ENCODE assay signal across 28 cellular contexts in genomic region chr1:227223407-227223806, GRCh38.
"Had no signal": no experiment of that assay in that cellular context is flagged by ENCODE, and none has a peak within 500 bp of the region (broad histone marks: within the 10 kb centered on the region; RNA-seq: fewer than 3 reads in every experiment).

No MANE protein-coding gene starts in this region.

- H3K4me1 ChIP-seq: breast epithelium, colonic mucosa had no signal

- H3K4me3 ChIP-seq: breast epithelium, colonic mucosa, SJSA1 had no signal

- H3K36me3 Mint-ChIP-seq: activated CD8-positive, alpha-beta memory T cell treated with anti-CD3 and anti-CD28 coated beads, Interleukin-2, amount 10 ng/mL, durations not matched to agents 7 days and 5 days; activated naive CD4-positive, alpha-beta T cell treated with anti-CD3 and anti-CD28 coated beads, Interleukin-2, amount 50 U/mL, for 24 hours; WTC11 had no signal

- H3K27ac Mint-ChIP-seq: activated CD8-positive, alpha-beta memory T cell treated with anti-CD3 and anti-CD28 coated beads, Interleukin-2, amount 10 ng/mL, durations not matched to agents 7 days and 5 days; activated naive CD4-positive, alpha-beta T cell treated with anti-CD3 and anti-CD28 coated beads, Interleukin-2, amount 50 U/mL, for 24 hours; activated T-cell treated with anti-CD3 and anti-CD28 coated beads, Interleukin-2, amount 50 U/mL, for 24 hours; activated T-helper 1 cell treated with anti-CD3 and anti-CD28 coated beads, Interleukin-12 subunit alpha, Interleukin-12 subunit beta, Interleukin-2, Interleukin-4 antibody, amounts not matched to agents 30 ng/mL and 10 ng/mL and 1 ng/mL, durations not matched to agents 14 hours and 24 hours and 36 hours; WTC11 had no signal

- H3K27ac ChIP-seq: breast epithelium, colonic mucosa, SJSA1 had no signal

- H3K9me3 Mint-ChIP-seq: activated naive CD4-positive, alpha-beta T cell treated with anti-CD3 and anti-CD28 coated beads, Interleukin-2, amount 50 U/mL, for 24 hours; activated T-cell treated with anti-CD3 and anti-CD28 coated beads, Interleukin-2, amount 50 U/mL, for 24 hours; activated T-helper 1 cell treated with anti-CD3 and anti-CD28 coated beads, Interleukin-12 subunit alpha, Interleukin-12 subunit beta, Interleukin-2, Interleukin-4 antibody, amounts not matched to agents 30 ng/mL and 10 ng/mL and 1 ng/mL, durations not matched to agents 14 hours and 24 hours and 36 hours; WTC11 had no signal

- ATAC-seq: activated CD8-positive, alpha-beta memory T cell treated with anti-CD3 and anti-CD28 coated beads, Interleukin-2, amount 10 ng/mL, durations not matched to agents 7 days and 5 days; Panc1; Right ventricle myocardium inferior; SK-N-SH treated with all-trans-retinoic acid at 6 μM for 48 hours; WTC11 had no signal

- H3K27me3 ChIP-seq: breast epithelium, colonic mucosa, SJSA1 had no signal

- H3K36me3 ChIP-seq: breast epithelium, colonic mucosa had no signal

- DNase-seq: activated CD4-positive, alpha-beta T cell treated with anti-CD3 and anti-CD28 coated beads for 48 hours; activated CD4-positive, alpha-beta T cell treated with anti-CD3 and anti-CD28 coated beads, Interleukin-2, amount 50 U/mL, for 48 hours; activated CD4-positive, CD25-positive, alpha-beta regulatory T cell treated with anti-CD3 and anti-CD28 coated beads, Interleukin-2, amount 50 U/mL, for 72 hours; activated CD8-positive, alpha-beta memory T cell treated with anti-CD3 and anti-CD28 coated beads, Interleukin-2, amount 10 ng/mL, durations not matched to agents 7 days and 5 days; activated effector memory CD4-positive, alpha-beta T cell treated with Interleukin-2 at 50 U/mL for 16 hours; activated naive CD4-positive, alpha-beta T cell; activated T-cell treated with anti-CD3 and anti-CD28 coated beads, Interleukin-2, amount 50 U/mL, for 24 hours; aorta; caudate nucleus; colonic mucosa; MV-4-11; NCI-H1105 treated with DMSO at 0.1 percent for 48 hours; NCI-H1436 treated with DMSO at 0.1 percent for 48 hours; NCI-H187; NCI-H2081; NCI-H510A treated with DMSO at 0.1 percent for 48 hours; RPMI8226; T-helper 2 cell; T1000 had no signal

- H3K4me1 Mint-ChIP-seq: activated CD8-positive, alpha-beta memory T cell treated with anti-CD3 and anti-CD28 coated beads, Interleukin-2, amount 10 ng/mL, durations not matched to agents 7 days and 5 days; activated naive CD4-positive, alpha-beta T cell treated with anti-CD3 and anti-CD28 coated beads, Interleukin-2, amount 50 U/mL, for 24 hours had no signal

- H3K9me3 ChIP-seq: breast epithelium, colonic mucosa, SJSA1 had no signal

- FAIRE-seq: TTC549 had no signal

- H3K4me3 Mint-ChIP-seq: activated CD8-positive, alpha-beta memory T cell treated with anti-CD3 and anti-CD28 coated beads, Interleukin-2, amount 10 ng/mL, durations not matched to agents 7 days and 5 days; activated naive CD4-positive, alpha-beta T cell treated with anti-CD3 and anti-CD28 coated beads, Interleukin-2, amount 50 U/mL, for 24 hours; activated T-cell treated with anti-CD3 and anti-CD28 coated beads, Interleukin-2, amount 50 U/mL, for 24 hours; activated T-helper 1 cell treated with anti-CD3 and anti-CD28 coated beads, Interleukin-12 subunit alpha, Interleukin-12 subunit beta, Interleukin-2, Interleukin-4 antibody, amounts not matched to agents 30 ng/mL and 10 ng/mL and 1 ng/mL, durations not matched to agents 14 hours and 24 hours and 36 hours; WTC11 had no signal
